In the genomic region with DNA sequence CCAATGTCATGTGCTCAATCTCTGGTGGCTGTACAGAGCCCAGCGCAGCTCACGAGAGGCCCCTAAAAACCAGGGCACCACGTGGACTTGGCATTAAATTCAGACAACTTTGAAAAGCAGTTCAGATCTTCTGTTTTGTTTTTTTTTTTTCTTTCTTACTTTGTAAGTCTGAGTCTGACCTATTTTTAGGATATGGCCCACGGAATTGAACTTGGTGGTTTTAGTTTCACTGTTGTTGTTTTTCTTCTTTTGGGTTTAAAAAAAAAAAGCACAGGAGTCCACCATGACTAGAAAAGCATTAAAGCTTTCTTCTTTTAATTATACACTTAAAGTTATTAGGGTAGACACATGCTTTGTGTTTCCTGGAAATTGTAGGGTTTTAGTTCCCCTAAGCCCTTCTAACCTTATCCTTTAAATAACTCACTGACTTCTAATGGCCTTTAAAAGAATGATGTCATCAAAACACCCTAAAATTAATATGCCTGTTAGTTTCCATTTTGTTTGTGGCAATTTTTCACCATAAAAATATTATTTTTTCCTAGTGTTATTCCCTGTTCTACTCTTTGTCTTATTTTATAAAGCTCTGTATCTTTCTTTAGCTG, we compare ENCODE assay signal across 23 cellular contexts. TPM values are rescaled to one million over a fixed set of nuclear protein-coding genes. Genes with fewer than 3 reads are reported as not detected.
DNase-seq lines count a peak whose midpoint lies in the region; ATAC-seq lines count a peak whose summit lies in the region.
"Had no signal": no experiment of that assay in that cellular context is flagged by ENCODE, and none has a peak within 500 bp of the region (broad histone marks: within the 10 kb centered on the region; RNA-seq: fewer than 3 reads in every experiment).

No MANE protein-coding gene starts in this region.

- no peaks in the 10 kb centered on the region for H3K27me3 ChIP-seq in ACC112 (ENCODE audit: insufficient read depth, low read length)
- H3K27me3 ChIP-seq in adipocyte (replicated peaks; ENCODE audit: control insufficient read depth, insufficient read depth, low read length), result no peaks in the 10 kb centered on the region
- H3K27me3 ChIP-seq: SJSA1 had no signal

- peak overlapping the region; percentile 37 for H3K9ac ChIP-seq in adipocyte (ENCODE audit: low read length)

- H3K9me3 Mint-ChIP-seq in naive B cell, result peaks cover 4 to 22% (median 10%) of the 10 kb centered on the region in 7 donors

- peaks cover 19% of the 10 kb centered on the region for H3K9me3 ChIP-seq in adipocyte (ENCODE audit: control insufficient read depth, low read length)

- ATAC-seq in GM21576 (IDR thresholded peaks at IDR 0.05; ENCODE audit: unreplicated experiment) (peak; percentile 64), naive B cell (ENCODE audit: low read depth in 2 of 2) (peak; percentile 63 to 76), GM21515 (IDR thresholded peaks at IDR 0.05; ENCODE audit: unreplicated experiment) (no peak)
- ATAC-seq: A549; activated naive CD4-positive, alpha-beta T cell treated with anti-CD3 and anti-CD28 coated beads, Interleukin-2, amount 50 U/mL, for 72 hours; effector memory CD8-positive, alpha-beta T cell had no signal

- H3K36me3 ChIP-seq in ACC112 (ENCODE audit: insufficient read depth, low read length) (no peaks in the 10 kb centered on the region), adipocyte (ENCODE audit: control insufficient read depth, insufficient read depth, low read length, severe bottlenecking) (no peaks in the 10 kb centered on the region)
- H3K36me3 ChIP-seq: SJSA1 had no signal

- peak overlapping the region in 5 of 6 donors; percentile 68 to 96 (median 88) for H3K27ac Mint-ChIP-seq in naive B cell
- H3K27ac Mint-ChIP-seq: activated naive CD4-positive, alpha-beta T cell treated with anti-CD3 and anti-CD28 coated beads, Interleukin-2, amount 50 U/mL, for 72 hours; CD8-positive, alpha-beta memory T cell; effector memory CD8-positive, alpha-beta T cell; nephron progenitor cell; type B pancreatic cell had no signal

- peaks cover 16 to 56% (median 38%) of the 10 kb centered on the region in 3 donors for H3K4me1 Mint-ChIP-seq in naive B cell
- H3K4me1 Mint-ChIP-seq: CD8-positive, alpha-beta memory T cell; nephron progenitor cell had no signal

- H3K4me3 Mint-ChIP-seq in naive B cell, result peak overlapping the region in 6 of 8 donors; percentile 24 to 89 (median 80)
- H3K4me3 Mint-ChIP-seq: CD8-positive, alpha-beta memory T cell; effector memory CD8-positive, alpha-beta T cell; nephron progenitor cell; type B pancreatic cell had no signal

- no peaks in the 10 kb centered on the region for H3K79me2 ChIP-seq in ACC112 (ENCODE audit: control insufficient read depth, insufficient read depth, low read length, unreplicated experiment)

- peak overlapping the region; percentile 5 for H2AFZ ChIP-seq in ACC112 (ENCODE audit: low read length, unreplicated experiment)

- no peak overlapping the region for H3K27ac ChIP-seq in ACC112 (ENCODE audit: low read depth, low read length)
- H3K27ac ChIP-seq: A549 had no signal

- H3K4me1 ChIP-seq in ACC112 (ENCODE audit: control insufficient read depth, insufficient read depth, low read length, unreplicated experiment) (peaks cover 20% of the 10 kb centered on the region), adipocyte (ENCODE audit: control insufficient read depth, insufficient read depth, low read length) (peaks cover 12% of the 10 kb centered on the region)

- H3K27me3 Mint-ChIP-seq in naive B cell, result no peaks in the 10 kb centered on the region
- H3K27me3 Mint-ChIP-seq: CD8-positive, alpha-beta memory T cell; type B pancreatic cell had no signal

- peaks cover 0 to 4% of the 10 kb centered on the region in 2 donors for H3K36me3 Mint-ChIP-seq in naive B cell
- H3K36me3 Mint-ChIP-seq: activated naive CD4-positive, alpha-beta T cell treated with anti-CD3 and anti-CD28 coated beads, Interleukin-2, amount 50 U/mL, for 72 hours; CD8-positive, alpha-beta memory T cell; type B pancreatic cell had no signal

- H3K4me3 ChIP-seq in ACC112 (ENCODE audit: low read depth, low read length), result no peak overlapping the region
- H3K4me3 ChIP-seq in adipocyte (ENCODE audit: low read length), result no peak overlapping the region
- H3K4me3 ChIP-seq: A549, SJSA1 had no signal

- DNase-seq in adipocyte (ENCODE audit: low read depth), result no peak
- DNase-seq in naive B cell, result no peak
- DNase-seq in stimulated activated CD4-positive, alpha-beta T cell treated with anti-CD3 and anti-CD28 coated beads, Interleukin-4, amount 100 ng/mL, for 4 hours, result no peak
- no peak for DNase-seq in Ammon's horn (ENCODE audit: low spot score)
- DNase-seq in islet precursor cell, result no peak
- DNase-seq: activated CD4-positive, alpha-beta T cell treated with anti-CD3 and anti-CD28 coated beads, Interleukin-2, amount 50 U/mL, for 1 hour; activated T-cell treated with anti-CD3 and anti-CD28 coated beads, Interleukin-2, amount 50 U/mL, for 1 hour; caudate nucleus; CD8-positive, alpha-beta memory T cell; effector memory CD8-positive, alpha-beta T cell; foreskin melanocyte; NCI-H1930; NCI-H510A treated with DMSO at 0.1 percent for 48 hours; nephron progenitor cell; stimulated activated CD4-positive, alpha-beta T cell treated with anti-CD3 and anti-CD28 coated beads, Interleukin-4, amount 100 ng/mL, for 1 hour; T-helper 9 cell had no signal

RNA-seq across cellular contexts. Expression of gene CCN2, which starts 48.5 kb away (rescaled TPM):
- polyA plus RNA-seq in naive B cell (ENCODE audit: low read depth in 6 of 6), result 1 to 10 TPM in 5 of 6 donors, not detected in 1; 1.3 to 7.9 (median 3.5) TPM
- polyA plus RNA-seq: CD8-positive, alpha-beta memory T cell had no signal
